Comparison of ENCODE assay signal across 23 cellular contexts in the genomic region with DNA sequence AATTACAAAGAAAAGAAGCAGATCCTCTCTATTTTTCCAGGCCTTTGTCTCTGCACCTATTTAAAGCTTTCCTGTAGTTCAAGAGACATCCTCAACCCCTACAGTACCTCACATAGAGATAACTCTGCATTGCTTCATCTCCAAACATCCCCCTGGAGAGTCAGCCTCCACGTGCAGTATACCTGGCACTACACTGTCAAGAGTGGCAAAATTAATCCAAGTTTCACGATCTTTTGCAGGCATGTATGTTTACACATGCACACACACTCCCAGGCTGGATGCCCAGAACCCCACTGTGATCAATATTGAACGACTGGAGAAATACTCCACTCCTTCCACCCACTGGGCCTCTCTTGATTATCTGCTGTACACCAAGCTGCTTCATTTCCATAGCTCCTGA.
"Had no signal": no experiment of that assay in that cellular context is flagged by ENCODE, and none has a peak within 500 bp of the region (broad histone marks: within the 10 kb centered on the region; RNA-seq: fewer than 3 reads in every experiment).

No MANE protein-coding gene starts in this region.

- H3K4me1 Mint-ChIP-seq: immature natural killer cell; naive thymus-derived CD8-positive, alpha-beta T cell had no signal

- H3K36me3 ChIP-seq: esophagus muscularis mucosa, gastrocnemius medialis, left ventricle myocardium inferior, suprapubic skin, thyroid gland, upper lobe of left lung, uterus had no signal

- H3K4me3 ChIP-seq: esophagus muscularis mucosa, gastrocnemius medialis, left ventricle myocardium inferior, lung, mucosa of descending colon, psoas muscle, smooth muscle cell, suprapubic skin, thyroid gland, upper lobe of left lung, uterus had no signal

- H3K27me3 Mint-ChIP-seq: dendritic cell treated with granulocyte-macrophage colony-stimulating factor and Interleukin-4, amounts not matched to agents 40 ng/mL and 50 ng/mL, for 4 days had no signal

- H3K9ac ChIP-seq: parathyroid adenoma had no signal

- H3K27me3 ChIP-seq: gastrocnemius medialis, suprapubic skin, thyroid gland, upper lobe of left lung, uterus had no signal

- H3K27ac Mint-ChIP-seq: dendritic cell treated with granulocyte-macrophage colony-stimulating factor and Interleukin-4, amounts not matched to agents 40 ng/mL and 50 ng/mL, for 4 days; immature natural killer cell had no signal

- H3K79me2 ChIP-seq: parathyroid adenoma had no signal

- H3K9me3 ChIP-seq: esophagus muscularis mucosa, gastrocnemius medialis, left ventricle myocardium inferior, mucosa of descending colon, psoas muscle, suprapubic skin, thyroid gland, upper lobe of left lung, uterus had no signal

- H3K27ac ChIP-seq: epithelial cell of prostate, esophagus muscularis mucosa, gastrocnemius medialis, left ventricle myocardium inferior, parathyroid adenoma, psoas muscle, suprapubic skin, thyroid gland, upper lobe of left lung, uterus had no signal

- H3K9me3 Mint-ChIP-seq: dendritic cell treated with granulocyte-macrophage colony-stimulating factor and Interleukin-4, amounts not matched to agents 40 ng/mL and 50 ng/mL, for 4 days; effector memory CD8-positive, alpha-beta T cell; immature natural killer cell; naive thymus-derived CD8-positive, alpha-beta T cell had no signal

- H3K4me2 ChIP-seq: smooth muscle cell had no signal

- H3K36me3 Mint-ChIP-seq: immature natural killer cell; naive thymus-derived CD8-positive, alpha-beta T cell had no signal

- FAIRE-seq: colon, keratinocyte had no signal

- H3K4me1 ChIP-seq: psoas muscle, uterus had no signal

- ATAC-seq: effector memory CD8-positive, alpha-beta T cell; gastrocnemius medialis; mucosa of descending colon; naive thymus-derived CD8-positive, alpha-beta T cell; psoas muscle; stimulated activated naive CD8-positive, alpha-beta T cell treated with anti-CD3 and anti-CD28 coated beads, Interleukin-15, Interleukin-2, amounts not matched to agents 100 U/mL and 50 U/mL, for 24 hours had no signal

- H2AFZ ChIP-seq: parathyroid adenoma had no signal

- DNase-seq: effector memory CD8-positive, alpha-beta T cell; gastrocnemius medialis; immature natural killer cell; left ventricle myocardium inferior; mesendoderm; mucosa of descending colon; naive thymus-derived CD8-positive, alpha-beta T cell; psoas muscle; retina; stimulated activated CD4-positive, alpha-beta T cell treated with anti-CD3 and anti-CD28 coated beads, Interleukin-2, amount 100 ng/mL, for 48 hours; stimulated activated naive CD8-positive, alpha-beta T cell treated with anti-CD3 and anti-CD28 coated beads, Interleukin-15, Interleukin-2, amounts not matched to agents 100 U/mL and 50 U/mL, for 24 hours; thyroid gland; upper lobe of left lung; uterus had no signal

- H3K4me3 Mint-ChIP-seq: dendritic cell treated with granulocyte-macrophage colony-stimulating factor and Interleukin-4, amounts not matched to agents 40 ng/mL and 50 ng/mL, for 4 days; effector memory CD8-positive, alpha-beta T cell; immature natural killer cell; naive thymus-derived CD8-positive, alpha-beta T cell had no signal
